Comparison of ENCODE assay signal across 1 cellular context in genomic region chr16:56919099-56919800, GRCh38.
TF ChIP-seq lines count a peak whose summit lies in the region.

No MANE protein-coding gene starts in this region.

TF ChIP-seq in K562, 482 proteins besides CTCF, POLR2A, EP300 and RAD21:
- TF ChIP-seq TFAM (CRISPR knock-in tag; conservative IDR thresholded peaks at IDR 0.05) (no peak), CEBPG (CRISPR knock-in tag; IDR thresholded peaks at IDR 0.05) (no peak), CEBPG (tag; conservative IDR thresholded peaks at IDR 0.05 in 1 of 2, IDR thresholded peaks at IDR 0.05 in 1 of 2) (peak in 1 of 2 experiments; percentile 72; a peak in 2 of 4 replicates), ATF3 (IDR thresholded peaks at IDR 0.05) (peak; percentile 63), ATF3 (CRISPR knock-in tag; conservative IDR thresholded peaks at IDR 0.05) (no peak), ZNF316 (IDR thresholded peaks at IDR 0.05) (0 out of 2 replicates have a peak, but pooled peaks have one; percentile 29), MLLT1 (IDR thresholded peaks at IDR 0.05) (peak in 1 of 2 experiments; percentile 55; a peak in 1 of 4 replicates), ZBTB17 (CRISPR knock-in tag; IDR thresholded peaks at IDR 0.05) (peak; percentile 74; the same call in 1 of the 2 replicates), RBM34 (IDR thresholded peaks at IDR 0.05; ENCODE audit: borderline replicate concordance, insufficient read depth, low read length) (no peak), C11orf30 (IDR thresholded peaks at IDR 0.05; ENCODE audit: low read depth) (peak; percentile 30; the same call in 1 of the 2 replicates)
- TF ChIP-seq, protein P1, sequence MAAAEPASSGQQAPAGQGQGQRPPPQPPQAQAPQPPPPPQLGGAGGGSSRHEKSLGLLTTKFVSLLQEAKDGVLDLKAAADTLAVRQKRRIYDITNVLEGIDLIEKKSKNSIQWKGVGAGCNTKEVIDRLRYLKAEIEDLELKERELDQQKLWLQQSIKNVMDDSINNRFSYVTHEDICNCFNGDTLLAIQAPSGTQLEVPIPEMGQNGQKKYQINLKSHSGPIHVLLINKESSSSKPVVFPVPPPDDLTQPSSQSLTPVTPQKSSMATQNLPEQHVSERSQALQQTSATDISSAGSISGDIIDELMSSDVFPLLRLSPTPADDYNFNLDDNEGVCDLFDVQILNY (CRISPR knock-in tag; IDR thresholded peaks at IDR 0.05): no peak
- TF ChIP-seq, protein P2, sequence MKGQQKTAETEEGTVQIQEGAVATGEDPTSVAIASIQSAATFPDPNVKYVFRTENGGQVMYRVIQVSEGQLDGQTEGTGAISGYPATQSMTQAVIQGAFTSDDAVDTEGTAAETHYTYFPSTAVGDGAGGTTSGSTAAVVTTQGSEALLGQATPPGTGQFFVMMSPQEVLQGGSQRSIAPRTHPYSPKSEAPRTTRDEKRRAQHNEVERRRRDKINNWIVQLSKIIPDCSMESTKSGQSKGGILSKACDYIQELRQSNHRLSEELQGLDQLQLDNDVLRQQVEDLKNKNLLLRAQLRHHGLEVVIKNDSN (CRISPR knock-in tag; IDR thresholded peaks at IDR 0.05): no peak
